Comparison of ENCODE assay signal across 10 cellular contexts in genomic region chr21:17461014-17461413, GRCh38. TPM values are rescaled to one million over a fixed set of nuclear protein-coding genes. Genes with fewer than 3 reads are reported as not detected.
DNase-seq lines count a peak whose midpoint lies in the region; ATAC-seq and TF ChIP-seq lines count a peak whose summit lies in the region.
"Had no signal": no experiment of that assay in that cellular context is flagged by ENCODE, and none has a peak within 500 bp of the region (broad histone marks: within the 10 kb centered on the region; RNA-seq: fewer than 3 reads in every experiment).

No MANE protein-coding gene starts in this region.

- WGBS in transverse colon (ENCODE audit: low coverage in 1 of 2), 2 donors = 72 to 73% methylated on average over 3 of the region's 3 CpGs

- H3K4me1 ChIP-seq in colonic mucosa = no peaks in the 10 kb centered on the region
- H3K4me1 ChIP-seq in transverse colon = peaks cover 0 to 26% (median 6%) of the 10 kb centered on the region in 4 donors

- ATAC-seq in left lobe of liver = peak; percentile 31
- ATAC-seq in HG02870 (IDR thresholded peaks at IDR 0.05; ENCODE audit: unreplicated experiment) = no peak
- no peak for ATAC-seq in GM19351 (IDR thresholded peaks at IDR 0.05; ENCODE audit: unreplicated experiment)

- no peak for TF ChIP-seq EP300 in transverse colon (IDR thresholded peaks at IDR 0.05; ENCODE audit: low read depth)

- no peak for TF ChIP-seq POLR2A in transverse colon (IDR thresholded peaks at IDR 0.05)

- intact Hi-C loops in colonic mucosa (cut with DNase I) (no loop called here), transverse colon (cut with DNase I; ENCODE audit: low total_unique reads) (no loop called here)

- in situ Hi-C loops in transverse colon (cut with MboI; ENCODE audit: low pct_ligation_motif_present in 1 of 4, low pct_unique_long_range_greater_than_20kb in 1 of 4, low sequenced_read_pairs in 3 of 4) = no loop called here

- TF ChIP-seq CTCF in colonic mucosa (IDR thresholded peaks at IDR 0.05) (no peak), transverse colon (IDR thresholded peaks at IDR 0.05) (no peak)

- H3K27ac ChIP-seq in colonic mucosa = no peak overlapping the region
- H3K27ac ChIP-seq in transverse colon = peak overlapping the region in 3 of 4 donors; percentile 16 to 73 (median 23)
- H3K27ac ChIP-seq: 22Rv1 had no signal

- H3K4me3 ChIP-seq in colonic mucosa (no peak overlapping the region), transverse colon (no peak overlapping the region)

- H3K27me3 ChIP-seq in colonic mucosa (no peaks in the 10 kb centered on the region), transverse colon (no peaks in the 10 kb centered on the region)

- H3K36me3 ChIP-seq in colonic mucosa (no peaks in the 10 kb centered on the region), transverse colon (no peaks in the 10 kb centered on the region)

- peak; percentile 48 for DNase-seq in DMS 273 (lab: John Stamatoyannopoulos, UW; ENCODE audit: unreplicated experiment)
- no peak for DNase-seq in DMS 273 treated with DMSO at 0.1 percent for 48 hours (lab: John Stamatoyannopoulos, UW)
- peak; percentile 30 for DNase-seq in colonic mucosa
- DNase-seq in left lobe of liver (ENCODE audit: low spot score) = peak; percentile 61
- no peak for DNase-seq in transverse colon
- no peak for DNase-seq in germinal center (ENCODE audit: low spot score)
- DNase-seq: effector CD4-positive, alpha-beta T cell had no signal

- H3K9me3 ChIP-seq in colonic mucosa = no peaks in the 10 kb centered on the region
- H3K9me3 ChIP-seq in transverse colon = no peaks in the 10 kb centered on the region

- H3K9ac ChIP-seq in colonic mucosa (ENCODE audit: low read depth in 2 of 2, low read length in 2 of 2) = no peak overlapping the region

RNA-seq across cellular contexts. Expression of gene CXADR, which starts 51.8 kb away (rescaled TPM):
- total RNA-seq in colonic mucosa (10 to 100 TPM; 41.4 to 93.9 TPM), left lobe of liver (23.4 TPM), transverse colon (100 to 1,000 TPM in 1 of 4 donors, 10 to 100 TPM in 2, 1 to 10 TPM in 1; 4.6 to 136 (median 87.7) TPM)

Comparison
In these comparisons a context has a peak if more than half of its experiments do, and no peak if none do; other contexts are left out.
1. DNase-seq: peak in DMS 273 (single experiment), colonic mucosa (single experiment) and left lobe of liver (single experiment); none in DMS 273 treated with DMSO at 0.1 percent for 48 hours (single experiment), transverse colon (single experiment) and germinal center (single experiment).